8 cellular contexts compared by ENCODE assay signal in genomic region chr15:40942337-40942854, GRCh38. TPM values are rescaled to one million over a fixed set of nuclear protein-coding genes. Genes with fewer than 3 reads are reported as not detected.
DNase-seq lines count a peak whose midpoint lies in the region; ATAC-seq and TF ChIP-seq lines count a peak whose summit lies in the region.

No MANE protein-coding gene starts in this region.

- peak in 1 of 4 donors; percentile 0 for ATAC-seq in heart left ventricle

- H3K9me3 Mint-ChIP-seq in activated naive CD4-positive, alpha-beta T cell treated with anti-CD3 and anti-CD28 coated beads, Interleukin-2, amount 10 ng/mL, durations not matched to agents 7 days and 5 days = no peaks in the 10 kb centered on the region

- no peak for DNase-seq in activated naive CD4-positive, alpha-beta T cell treated with anti-CD3 and anti-CD28 coated beads, Interleukin-2, amount 10 ng/mL, durations not matched to agents 7 days and 5 days
- DNase-seq in activated naive CD4-positive, alpha-beta T cell treated with anti-CD3 and anti-CD28 coated beads, Interleukin-2, amount 50 U/mL, for 16 hours = no peak
- peak in 1 of 5 donors; percentile 41 for DNase-seq in heart left ventricle
- DNase-seq in skeletal muscle cell (ENCODE audit: low read depth) = no peak
- DNase-seq in amygdala (lab: John Stamatoyannopoulos, UW) = no peak
- DNase-seq in stimulated activated naive CD4-positive, alpha-beta T cell treated with Interleukin-2 at 50 U/mL for 16 hours (lab: John Stamatoyannopoulos, UW) = no peak
- no peak for DNase-seq in HPDE6-E6E7 (ENCODE audit: extremely low spot score)

- H3K4me1 ChIP-seq in heart left ventricle = peaks cover 7 to 53% (median 44%) of the 10 kb centered on the region in 12 donors

- peaks cover 52% of the 10 kb centered on the region for H3K4me1 Mint-ChIP-seq in activated naive CD4-positive, alpha-beta T cell treated with anti-CD3 and anti-CD28 coated beads, Interleukin-2, amount 10 ng/mL, durations not matched to agents 7 days and 5 days

- TF ChIP-seq CTCF in VCaP (conservative IDR thresholded peaks at IDR 0.05) (no peak), heart left ventricle (IDR thresholded peaks at IDR 0.05) (no peak)

- H3K27me3 Mint-ChIP-seq in activated naive CD4-positive, alpha-beta T cell treated with anti-CD3 and anti-CD28 coated beads, Interleukin-2, amount 10 ng/mL, durations not matched to agents 7 days and 5 days = peaks cover 27% of the 10 kb centered on the region

- H3K36me3 ChIP-seq in heart left ventricle = peaks cover 0 to 18% (median 4%) of the 10 kb centered on the region in 9 donors

- intact Hi-C loops in heart left ventricle (cut with DNase I) = loop anchor here in 9 of 10 donors (2.0 to 10.0 kb wide), 4 partner anchors 35 to 76 kb away; no protein-coding TSS in a partner anchor

- H3K4me3 Mint-ChIP-seq in activated naive CD4-positive, alpha-beta T cell treated with anti-CD3 and anti-CD28 coated beads, Interleukin-2, amount 10 ng/mL, durations not matched to agents 7 days and 5 days = peak overlapping the region; percentile 73

- CTCF ChIA-PET in activated naive CD4-positive, alpha-beta T cell treated with anti-CD3 and anti-CD28 coated beads, Interleukin-2, amount 10 ng/mL, durations not matched to agents 7 days and 5 days (lab: Charles Lee) = interaction anchor here (0.7 to 4.1 kb wide), 18 partner anchors 9 to 243 kb away, joined by 3 to 43 read pairs (median 5); partner anchors contain the start of gene CHAC1

- peaks cover 1% of the 10 kb centered on the region for H3K36me3 Mint-ChIP-seq in activated naive CD4-positive, alpha-beta T cell treated with anti-CD3 and anti-CD28 coated beads, Interleukin-2, amount 10 ng/mL, durations not matched to agents 7 days and 5 days

- no peak for TF ChIP-seq POLR2A in heart left ventricle (IDR thresholded peaks at IDR 0.05)

- no peak overlapping the region for H3K27ac Mint-ChIP-seq in activated naive CD4-positive, alpha-beta T cell treated with anti-CD3 and anti-CD28 coated beads, Interleukin-2, amount 10 ng/mL, durations not matched to agents 7 days and 5 days

- H3K27ac ChIP-seq in VCaP (peak overlapping the region; percentile 85), heart left ventricle (peak overlapping the region; percentile 83 to 96 (median 92))

- 25 to 35% (median 30%) methylated on average over 12 to 15 of the region's 15 CpGs for whole genome bisulfite sequencing in heart left ventricle, 4 donors

- H3K4me3 ChIP-seq in heart left ventricle (peak overlapping the region; percentile 41 to 70 (median 59)), skeletal muscle cell (ENCODE audit: low read depth, low read length) (peak overlapping the region; percentile 53)

- no peaks in the 10 kb centered on the region for H3K9me3 ChIP-seq in heart left ventricle

- no peaks in the 10 kb centered on the region for H3K27me3 ChIP-seq in heart left ventricle

RNA-seq across cellular contexts. Expression of gene CHAC1, which starts 10.9 kb away (rescaled TPM):
- total RNA-seq in heart left ventricle = 1 to 10 TPM in 6 of 9 donors, under 1 TPM in 3; 0.72 to 5.3 (median 1.8) TPM
- 1 to 10 TPM; 2.4 to 6.1 TPM for polyA plus RNA-seq in heart left ventricle

RNA-seq across cellular contexts. Expression of gene DLL4, which starts 13.3 kb away (rescaled TPM):
- 10 to 100 TPM in 6 of 9 donors, 1 to 10 TPM in 3; 4.7 to 20.8 (median 13.5) TPM for total RNA-seq in heart left ventricle
- 10 to 100 TPM in 1 of 2 donors, 1 to 10 TPM in 1; 6.8 to 11.1 TPM for polyA plus RNA-seq in heart left ventricle

RNA-seq across cellular contexts. Expression of gene VPS18, which starts 48.1 kb away (rescaled TPM):
- 10 to 100 TPM; 18.0 to 29.2 (median 23.1) TPM for total RNA-seq in heart left ventricle
- polyA plus RNA-seq in heart left ventricle = 10 to 100 TPM; 14.7 to 21.3 TPM
